Comparison of ENCODE assay signal across 15 cellular contexts in the genomic region with DNA sequence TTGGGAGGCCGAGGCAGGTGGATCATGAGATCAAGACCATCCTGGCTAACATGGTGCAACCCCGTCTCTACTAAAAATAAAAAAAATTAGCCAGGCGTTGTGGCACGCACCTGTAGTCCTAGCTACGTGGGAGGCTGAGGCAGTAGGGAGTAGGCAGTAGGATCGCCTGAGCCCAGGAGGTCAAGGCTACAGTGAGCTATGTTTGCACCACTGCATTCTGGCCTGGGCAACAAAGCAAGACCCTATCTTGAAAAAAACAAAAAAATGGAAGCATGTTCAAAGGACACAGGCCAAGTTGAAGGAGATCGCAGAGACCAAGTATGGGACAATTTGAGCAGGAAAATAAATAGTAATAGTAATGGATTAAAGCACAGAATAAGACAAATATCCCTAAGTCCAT. TPM values are rescaled to one million over a fixed set of nuclear protein-coding genes. Genes with fewer than 3 reads are reported as not detected.
A peak's percentile ranks its signal among the peaks of the same experiment; 100 is the strongest.
DNase-seq lines count a peak whose midpoint lies in the region; TF ChIP-seq lines count a peak whose summit lies in the region.
"Had no signal": no experiment of that assay in that cellular context is flagged by ENCODE, and none has a peak within 500 bp of the region (broad histone marks: within the 10 kb centered on the region; RNA-seq: fewer than 3 reads in every experiment).

No MANE protein-coding gene starts in this region.

- peak overlapping the region; percentile 77 for H2BK120ac ChIP-seq in mesenchymal stem cell (ENCODE audit: low read depth, low read length)

- DNase-seq in A673 (ENCODE audit: low spot score) (no peak), mesenchymal stem cell (no peak), G401 (ENCODE audit: low spot score) (no peak), NCI-H748 treated with DMSO at 0.1 percent for 48 hours (lab: John Stamatoyannopoulos, UW) (no peak)
- DNase-seq in activated T-helper 1 cell treated with anti-CD3 and anti-CD28 coated beads, Interleukin-12 subunit alpha, Interleukin-12 subunit beta, Interleukin-2, Interleukin-4 antibody, amounts not matched to agents 30 ng/mL and 10 ng/mL and 1 ng/mL, durations not matched to agents 14 hours and 24 hours and 36 hours (ENCODE audit: low spot score) = no peak
- DNase-seq: cerebellar nuclear complex; left cardiac atrium; mucosa of descending colon; NCI-H2081 treated with DMSO at 0.1 percent for 48 hours; NCI-H69; PC-3; sigmoid colon; stimulated activated CD4-positive, alpha-beta T cell treated with anti-CD3 and anti-CD28 coated beads, Interleukin-2, amount 100 ng/mL, for 24 hours; substantia nigra had no signal

- H4K91ac ChIP-seq in mesenchymal stem cell (ENCODE audit: low read length) = peak overlapping the region; percentile 18

- H3K36me3 Mint-ChIP-seq in activated T-helper 1 cell treated with anti-CD3 and anti-CD28 coated beads, Interleukin-12 subunit alpha, Interleukin-12 subunit beta, Interleukin-2, Interleukin-4 antibody, amounts not matched to agents 30 ng/mL and 10 ng/mL and 1 ng/mL, durations not matched to agents 14 hours and 24 hours and 36 hours (ENCODE audit: low read depth) = peaks cover 37% of the 10 kb centered on the region

- H2BK5ac ChIP-seq in mesenchymal stem cell (ENCODE audit: low read depth, low read length, poor library complexity, severe bottlenecking) = peak overlapping the region; percentile 84

- BruUV-seq in A673 (replicated peaks; lab: Mats Ljungman, UMichigan) = no TSS peak

- in situ Hi-C loops in G401 (cut with HindIII; ENCODE audit: low sequenced_read_pairs) = no loop called here

- no peak overlapping the region for H3K4me3 Mint-ChIP-seq in activated T-helper 1 cell treated with anti-CD3 and anti-CD28 coated beads, Interleukin-12 subunit alpha, Interleukin-12 subunit beta, Interleukin-2, Interleukin-4 antibody, amounts not matched to agents 30 ng/mL and 10 ng/mL and 1 ng/mL, durations not matched to agents 14 hours and 24 hours and 36 hours

- H3K14ac ChIP-seq in mesenchymal stem cell (ENCODE audit: low read length in 2 of 2) = no peak overlapping the region

- intact Hi-C loops in A673 (cut with micrococcal nuclease; ENCODE audit: unreplicated experiment) = no loop called here
- intact Hi-C loops in activated T-helper 1 cell treated with anti-CD3 and anti-CD28 coated beads, Interleukin-12 subunit alpha, Interleukin-12 subunit beta, Interleukin-2, Interleukin-4 antibody, amounts not matched to agents 30 ng/mL and 10 ng/mL and 1 ng/mL, durations not matched to agents 14 hours and 24 hours and 36 hours (cut with micrococcal nuclease) = no loop called here

- H2BK12ac ChIP-seq in mesenchymal stem cell (ENCODE audit: low read length in 2 of 2) = peak overlapping the region in 1 of 2 experiments; percentile 20

- H3K4me3 ChIP-seq in A673 (ENCODE audit: low read depth, low read length, poor library complexity, severe bottlenecking) (no peak overlapping the region), HUES64 (ENCODE audit: low read length) (no peak overlapping the region), mesenchymal stem cell (ENCODE audit: insufficient read depth in 1 of 2, low read depth in 1 of 2, low read length in 2 of 2) (no peak overlapping the region)
- H3K4me3 ChIP-seq: mucosa of descending colon, sigmoid colon had no signal

- H3K27ac Mint-ChIP-seq in activated T-helper 1 cell treated with anti-CD3 and anti-CD28 coated beads, Interleukin-12 subunit alpha, Interleukin-12 subunit beta, Interleukin-2, Interleukin-4 antibody, amounts not matched to agents 30 ng/mL and 10 ng/mL and 1 ng/mL, durations not matched to agents 14 hours and 24 hours and 36 hours = no peak overlapping the region

- peaks cover 5% of the 10 kb centered on the region for H3K4me1 ChIP-seq in A673 (ENCODE audit: insufficient read depth, low read length, poor library complexity, severe bottlenecking)
- peaks cover 14% of the 10 kb centered on the region for H3K4me1 ChIP-seq in HUES64 (ENCODE audit: insufficient read depth, low read length)
- H3K4me1 ChIP-seq in mesenchymal stem cell (ENCODE audit: control insufficient read depth, insufficient read depth, low read depth, low read length) = peaks cover 5% of the 10 kb centered on the region

- H3K27me3 Mint-ChIP-seq in activated T-helper 1 cell treated with anti-CD3 and anti-CD28 coated beads, Interleukin-12 subunit alpha, Interleukin-12 subunit beta, Interleukin-2, Interleukin-4 antibody, amounts not matched to agents 30 ng/mL and 10 ng/mL and 1 ng/mL, durations not matched to agents 14 hours and 24 hours and 36 hours (ENCODE audit: insufficient read depth) = no peaks in the 10 kb centered on the region

- H3K27me3 ChIP-seq in A673 (replicated peaks; ENCODE audit: insufficient read depth, low read depth, low read length, poor library complexity) (no peaks in the 10 kb centered on the region), HUES64 (ENCODE audit: insufficient read depth, low read length) (no peaks in the 10 kb centered on the region), mesenchymal stem cell (ENCODE audit: control insufficient read depth in 1 of 2, insufficient read depth in 1 of 2, low read length in 2 of 2) (no peaks in the 10 kb centered on the region)
- H3K27me3 ChIP-seq: sigmoid colon had no signal

- H3K4me1 Mint-ChIP-seq in activated T-helper 1 cell treated with anti-CD3 and anti-CD28 coated beads, Interleukin-12 subunit alpha, Interleukin-12 subunit beta, Interleukin-2, Interleukin-4 antibody, amounts not matched to agents 30 ng/mL and 10 ng/mL and 1 ng/mL, durations not matched to agents 14 hours and 24 hours and 36 hours (ENCODE audit: low read depth) = peaks cover 5% of the 10 kb centered on the region

- H3K79me1 ChIP-seq in mesenchymal stem cell (replicated peaks; ENCODE audit: low read length, poor library complexity, severe bottlenecking) = peaks cover 36% of the 10 kb centered on the region

- H3K23ac ChIP-seq in mesenchymal stem cell (ENCODE audit: low read length in 2 of 2) = no peak overlapping the region

- POLR2A ChIA-PET in A673 (lab: Charles Lee; ENCODE audit: low non-redundant PET) = interaction anchor here (0.5 kb wide), 1 partner anchor 26 kb away, joined by 4 read pairs; the partner anchor contains the start of gene GAPDH

- H3K9ac ChIP-seq in HUES64 (ENCODE audit: low read depth, low read length) (peak overlapping the region; percentile 39; the same call in 1 of the 2 replicates), mesenchymal stem cell (ENCODE audit: low read length) (no peak overlapping the region)

- peak overlapping the region; percentile 52 for H3K27ac ChIP-seq in A673 (ENCODE audit: low read depth, low read length, poor library complexity, severe bottlenecking)
- H3K27ac ChIP-seq in HUES64 (ENCODE audit: low read depth, low read length) = peak overlapping the region; percentile 54
- peak overlapping the region; percentile 86 for H3K27ac ChIP-seq in mesenchymal stem cell (ENCODE audit: low read length, poor library complexity, severe bottlenecking)

- 80% methylated on average over 7 of the region's 7 CpGs for WGBS in HUES64
- 83% methylated on average over 7 of the region's 7 CpGs for WGBS in mesenchymal stem cell

- H3K36me3 ChIP-seq in A673 (ENCODE audit: insufficient read depth, low read length, poor library complexity, severe bottlenecking) = peaks cover 51% of the 10 kb centered on the region
- peaks cover 63% of the 10 kb centered on the region for H3K36me3 ChIP-seq in HUES64 (ENCODE audit: insufficient read depth, low read length)
- peaks cover 18 to 42% of the 10 kb centered on the region in 2 experiments for H3K36me3 ChIP-seq in mesenchymal stem cell (ENCODE audit: control insufficient read depth in 1 of 2, insufficient read depth in 2 of 2, low read depth in 1 of 2, low read length in 2 of 2)

- TF ChIP-seq CTCF in A673 (conservative IDR thresholded peaks at IDR 0.05; ENCODE audit: low read depth, low read length) = no peak

- CTCF ChIA-PET in A673 (lab: Charles Lee) = no interaction called here

- no peak overlapping the region for H3K4me2 ChIP-seq in mesenchymal stem cell (ENCODE audit: low read length, poor library complexity, severe bottlenecking)

- no peaks in the 10 kb centered on the region for H3K9me3 Mint-ChIP-seq in activated T-helper 1 cell treated with anti-CD3 and anti-CD28 coated beads, Interleukin-12 subunit alpha, Interleukin-12 subunit beta, Interleukin-2, Interleukin-4 antibody, amounts not matched to agents 30 ng/mL and 10 ng/mL and 1 ng/mL, durations not matched to agents 14 hours and 24 hours and 36 hours

- H3K18ac ChIP-seq in mesenchymal stem cell (ENCODE audit: low read depth in 1 of 2, low read length in 2 of 2) = peak overlapping the region; percentile 34 to 54

- H2BK15ac ChIP-seq in mesenchymal stem cell (ENCODE audit: low read depth, poor library complexity, severe bottlenecking) = no peak overlapping the region

- H4K8ac ChIP-seq in mesenchymal stem cell (ENCODE audit: low read length) = no peak overlapping the region

- H3K4ac ChIP-seq in mesenchymal stem cell (ENCODE audit: low read depth in 1 of 2, low read length in 2 of 2) = peak overlapping the region in 1 of 2 experiments; percentile 80

- no peak overlapping the region for H2AFZ ChIP-seq in mesenchymal stem cell (ENCODE audit: low read depth, low read length)

- no peaks in the 10 kb centered on the region for H3K9me3 ChIP-seq in A673 (ENCODE audit: low read depth, low read length, poor library complexity, severe bottlenecking)
- no peaks in the 10 kb centered on the region for H3K9me3 ChIP-seq in HUES64 (ENCODE audit: insufficient read depth, low read depth, low read length)
- no peaks in the 10 kb centered on the region for H3K9me3 ChIP-seq in mesenchymal stem cell (ENCODE audit: control insufficient read depth, low read length)
- H3K9me3 ChIP-seq: mucosa of descending colon, sigmoid colon had no signal

- peak overlapping the region; percentile 43 for H2AK5ac ChIP-seq in mesenchymal stem cell (ENCODE audit: low read length, severe bottlenecking)

RNA-seq across cellular contexts. Expression of gene NCAPD2, which starts 14.2 kb away (rescaled TPM):
- total RNA-seq in A673 (2021) = 125 and 128 TPM in 2 replicates
- 66.6 TPM for polyA plus RNA-seq in HUES64 (2013, experiment 1 of 2)
- 80.5 TPM for polyA plus RNA-seq in HUES64 (2013, experiment 2 of 2)
- 11.7 TPM for polyA plus RNA-seq in mesenchymal stem cell (2013, experiment 1 of 2)
- 11.1 TPM for polyA plus RNA-seq in mesenchymal stem cell (2013, experiment 2 of 2)
- total RNA-seq in G401 (2014; rRNA removed; shearing (Covaris generic)) = 86.1 and 102 TPM in 2 replicates
- 91.6 and 93.4 TPM in 2 replicates for total RNA-seq in activated T-helper 1 cell treated with anti-CD3 and anti-CD28 coated beads, Interleukin-12 subunit alpha, Interleukin-12 subunit beta, Interleukin-2, Interleukin-4 antibody, amounts not matched to agents 30 ng/mL and 10 ng/mL and 1 ng/mL, durations not matched to agents 14 hours and 24 hours and 36 hours

RNA-seq across cellular contexts. Expression of gene MRPL51, which starts 15.0 kb away (rescaled TPM):
- total RNA-seq in A673 (2021) = 378 and 401 TPM in 2 replicates
- 233 TPM for polyA plus RNA-seq in HUES64 (2013, experiment 1 of 2)
- 231 TPM for polyA plus RNA-seq in HUES64 (2013, experiment 2 of 2)
- polyA plus RNA-seq in mesenchymal stem cell (2013, experiment 1 of 2) = 573 TPM
- 577 TPM for polyA plus RNA-seq in mesenchymal stem cell (2013, experiment 2 of 2)
- total RNA-seq in G401 (2014; rRNA removed; shearing (Covaris generic)) = 363 and 396 TPM in 2 replicates
- total RNA-seq in activated T-helper 1 cell treated with anti-CD3 and anti-CD28 coated beads, Interleukin-12 subunit alpha, Interleukin-12 subunit beta, Interleukin-2, Interleukin-4 antibody, amounts not matched to agents 30 ng/mL and 10 ng/mL and 1 ng/mL, durations not matched to agents 14 hours and 24 hours and 36 hours = 250 and 258 TPM in 2 replicates

RNA-seq across cellular contexts. Expression of gene GAPDH, which starts 26.2 kb away (rescaled TPM):
- 5,579 and 5,657 TPM in 2 replicates for total RNA-seq in A673 (2021)
- polyA plus RNA-seq in HUES64 (2013, experiment 1 of 2) = 5,269 TPM
- 5,160 TPM for polyA plus RNA-seq in HUES64 (2013, experiment 2 of 2)
- polyA plus RNA-seq in mesenchymal stem cell (2013, experiment 1 of 2) = 4,502 TPM
- 4,557 TPM for polyA plus RNA-seq in mesenchymal stem cell (2013, experiment 2 of 2)
- total RNA-seq in G401 (2014; rRNA removed; shearing (Covaris generic)) = 3,766 and 4,312 TPM in 2 replicates
- 4,315 and 4,318 TPM in 2 replicates for total RNA-seq in activated T-helper 1 cell treated with anti-CD3 and anti-CD28 coated beads, Interleukin-12 subunit alpha, Interleukin-12 subunit beta, Interleukin-2, Interleukin-4 antibody, amounts not matched to agents 30 ng/mL and 10 ng/mL and 1 ng/mL, durations not matched to agents 14 hours and 24 hours and 36 hours

RNA-seq across cellular contexts. Expression of gene VAMP1, which starts 37.6 kb away (rescaled TPM):
- total RNA-seq in A673 (2021) = 10.0 and 10.9 TPM in 2 replicates
- polyA plus RNA-seq in HUES64 (2013, experiment 1 of 2) = 7.7 TPM
- 11.1 TPM for polyA plus RNA-seq in HUES64 (2013, experiment 2 of 2)
- 8.0 TPM for polyA plus RNA-seq in mesenchymal stem cell (2013, experiment 1 of 2)
- polyA plus RNA-seq in mesenchymal stem cell (2013, experiment 2 of 2) = 8.6 TPM
- 7.6 and 9.3 TPM in 2 replicates for total RNA-seq in G401 (2014; rRNA removed; shearing (Covaris generic))
- total RNA-seq in activated T-helper 1 cell treated with anti-CD3 and anti-CD28 coated beads, Interleukin-12 subunit alpha, Interleukin-12 subunit beta, Interleukin-2, Interleukin-4 antibody, amounts not matched to agents 30 ng/mL and 10 ng/mL and 1 ng/mL, durations not matched to agents 14 hours and 24 hours and 36 hours = 49.7 and 52.8 TPM in 2 replicates

RNA-seq across cellular contexts. Expression of gene IFFO1, which starts 47.8 kb away (rescaled TPM):
- total RNA-seq in A673 (2021) = 16.0 and 16.9 TPM in 2 replicates
- polyA plus RNA-seq in HUES64 (2013, experiment 1 of 2) = 9.0 TPM
- 8.5 TPM for polyA plus RNA-seq in HUES64 (2013, experiment 2 of 2)
- polyA plus RNA-seq in mesenchymal stem cell (2013, experiment 1 of 2) = 26.1 TPM
- 25.6 TPM for polyA plus RNA-seq in mesenchymal stem cell (2013, experiment 2 of 2)
- 11.7 and 13.2 TPM in 2 replicates for total RNA-seq in G401 (2014; rRNA removed; shearing (Covaris generic))
- total RNA-seq in activated T-helper 1 cell treated with anti-CD3 and anti-CD28 coated beads, Interleukin-12 subunit alpha, Interleukin-12 subunit beta, Interleukin-2, Interleukin-4 antibody, amounts not matched to agents 30 ng/mL and 10 ng/mL and 1 ng/mL, durations not matched to agents 14 hours and 24 hours and 36 hours = 19.5 and 19.9 TPM in 2 replicates
